9 cellular contexts compared by ENCODE assay signal in genomic region chr1:148452845-148453244, GRCh38. TPM values are rescaled to one million over a fixed set of nuclear protein-coding genes. Genes with fewer than 3 reads are reported as not detected.
"Had no signal": no experiment of that assay in that cellular context is flagged by ENCODE, and none has a peak within 500 bp of the region (broad histone marks: within the 10 kb centered on the region; RNA-seq: fewer than 3 reads in every experiment).

No MANE protein-coding gene starts in this region.

RNA-seq across cellular contexts. Expression of gene PPIAL4G, which starts 30.3 kb away (rescaled TPM):
- total RNA-seq: activated T-helper 1 cell treated with anti-CD3 and anti-CD28 coated beads, Interleukin-12 subunit alpha, Interleukin-12 subunit beta, Interleukin-2, Interleukin-4 antibody, amounts not matched to agents 30 ng/mL and 10 ng/mL and 1 ng/mL, durations not matched to agents 14 hours and 24 hours and 36 hours; esophagus muscularis mucosa; gastrocnemius medialis; heart right ventricle; left cardiac atrium; psoas muscle; suprapubic skin had no signal
- polyA plus RNA-seq: adipose tissue, heart right ventricle, neural cell, psoas muscle had no signal
